Comparison of ENCODE assay signal across 8 cellular contexts in the genomic region with DNA sequence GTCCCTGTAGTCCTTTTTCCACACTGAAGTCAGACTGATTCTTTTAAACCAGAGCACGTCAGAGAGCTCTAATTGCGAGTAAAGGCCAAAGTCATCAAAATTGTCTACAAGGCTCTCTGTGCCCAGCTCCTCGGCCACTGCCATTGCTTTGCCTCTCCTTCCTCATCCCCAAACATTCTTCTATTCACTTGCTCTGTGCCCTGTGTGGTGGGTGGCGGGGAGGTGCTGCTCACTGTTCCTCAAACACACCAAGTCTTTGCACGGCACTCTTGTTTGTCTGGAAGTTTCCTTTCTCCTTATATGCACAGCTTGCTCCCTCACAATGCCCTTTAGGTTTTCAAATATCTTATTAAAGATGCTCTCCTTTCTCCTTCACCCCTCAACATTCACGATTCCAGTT.
"Had no signal": no experiment of that assay in that cellular context is flagged by ENCODE, and none has a peak within 500 bp of the region (broad histone marks: within the 10 kb centered on the region; RNA-seq: fewer than 3 reads in every experiment).

No MANE protein-coding gene starts in this region.

- H3K27ac Mint-ChIP-seq: HFFc6, IgD-negative memory B cell had no signal

- H3K9ac ChIP-seq: GM23248 had no signal

- H3K4me3 Mint-ChIP-seq: HFFc6, IgD-negative memory B cell had no signal

- H3K27ac ChIP-seq: GM23248, HL-60 had no signal

- H3K4me1 Mint-ChIP-seq: IgD-negative memory B cell had no signal

- H2AFZ ChIP-seq: GM23248 had no signal

- DNase-seq: GM23248, HFFc6, KBM-7 had no signal

- H3K36me3 ChIP-seq: HAP-1 had no signal

- H3K36me3 Mint-ChIP-seq: IgD-negative memory B cell had no signal

- ATAC-seq: HCT116, HepG2 had no signal

- H3K9me3 ChIP-seq: HAP-1 had no signal

- H3K4me1 ChIP-seq: HAP-1 had no signal

- H3K27me3 Mint-ChIP-seq: IgD-negative memory B cell had no signal

- H3K4me3 ChIP-seq: GM23248, HAP-1 had no signal
